Comparison of ENCODE assay signal across 8 cellular contexts in the genomic region with DNA sequence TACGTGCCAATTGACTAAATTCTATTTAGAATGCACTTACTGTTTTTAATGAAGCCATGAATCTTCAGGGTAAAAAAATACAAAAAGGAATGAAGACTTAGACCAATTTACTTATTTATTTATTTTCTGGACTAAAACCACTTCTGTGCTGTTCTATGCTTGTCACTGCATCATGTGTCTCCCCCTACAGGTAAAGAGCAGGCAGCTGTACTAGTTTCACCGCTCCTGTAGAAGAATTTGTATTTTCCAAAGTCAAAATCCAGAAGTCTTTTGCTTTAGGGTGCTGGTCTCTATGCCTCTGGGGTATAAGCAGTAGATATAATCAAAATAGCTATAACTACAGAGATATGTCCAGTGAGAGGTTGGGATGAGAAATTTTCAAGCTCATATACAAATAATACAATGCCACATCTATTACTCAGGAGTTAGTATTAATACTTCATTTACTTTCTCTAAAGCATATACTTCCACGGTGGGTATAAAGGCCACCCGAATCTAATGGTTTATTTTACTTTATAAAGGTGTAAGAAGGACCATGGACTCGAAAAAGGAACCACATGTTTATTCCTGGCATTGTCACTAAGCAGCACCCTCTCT.
A peak's percentile ranks its signal among the peaks of the same experiment; 100 is the strongest.
DNase-seq lines count a peak whose midpoint lies in the region; ATAC-seq and TF ChIP-seq lines count a peak whose summit lies in the region.

No MANE protein-coding gene starts in this region.

- ATAC-seq in HG02938 (IDR thresholded peaks at IDR 0.05; ENCODE audit: unreplicated experiment) (peak; percentile 50), heart left ventricle (peak; percentile 71 to 86 (median 78)), sciatic nerve (peak; percentile 86), GM21576 (IDR thresholded peaks at IDR 0.05; ENCODE audit: unreplicated experiment) (no peak)

- H3K4me3 Mint-ChIP-seq in activated naive CD8-positive, alpha-beta T cell treated with anti-CD3 and anti-CD28 coated beads for 36 hours = no peak overlapping the region

- H3K4me3 ChIP-seq in heart left ventricle = no peak overlapping the region

- peaks cover 0 to 9% (median 0%) of the 10 kb centered on the region in 9 donors for H3K36me3 ChIP-seq in heart left ventricle

- no peak overlapping the region for H3K27ac Mint-ChIP-seq in activated naive CD8-positive, alpha-beta T cell treated with anti-CD3 and anti-CD28 coated beads for 36 hours

- no peak overlapping the region for H3K27ac ChIP-seq in heart left ventricle

- H3K4me1 Mint-ChIP-seq in activated naive CD8-positive, alpha-beta T cell treated with anti-CD3 and anti-CD28 coated beads for 36 hours = peaks cover 14% of the 10 kb centered on the region

- no peaks in the 10 kb centered on the region for H3K9me3 Mint-ChIP-seq in activated naive CD8-positive, alpha-beta T cell treated with anti-CD3 and anti-CD28 coated beads for 36 hours

- TF ChIP-seq CTCF in heart left ventricle (IDR thresholded peaks at IDR 0.05) = peak; percentile 58 to 89 (median 82)

- WGBS in heart left ventricle, 4 donors = 47 to 58% (median 53%) methylated on average over 5 of the region's 5 CpGs

- peaks cover 0 to 12% (median 0%) of the 10 kb centered on the region in 12 donors for H3K4me1 ChIP-seq in heart left ventricle

- no peaks in the 10 kb centered on the region for H3K36me3 Mint-ChIP-seq in activated naive CD8-positive, alpha-beta T cell treated with anti-CD3 and anti-CD28 coated beads for 36 hours

- H3K9me3 ChIP-seq in heart left ventricle = no peaks in the 10 kb centered on the region

- no peak for TF ChIP-seq POLR2A in heart left ventricle (IDR thresholded peaks at IDR 0.05)

- no peaks in the 10 kb centered on the region for H3K27me3 Mint-ChIP-seq in activated naive CD8-positive, alpha-beta T cell treated with anti-CD3 and anti-CD28 coated beads for 36 hours

- DNase-seq in 8988T (peak; percentile 18), EH (ENCODE audit: low read depth) (peak; percentile 78), NCI-H748 (lab: John Stamatoyannopoulos, UW; ENCODE audit: unreplicated experiment) (peak; percentile 54), heart left ventricle (peak in 1 of 5 donors; percentile 20), sciatic nerve (ENCODE audit: low spot score) (no peak)
- DNase-seq in activated naive CD8-positive, alpha-beta T cell treated with anti-CD3 and anti-CD28 coated beads for 36 hours = peak; percentile 8

- intact Hi-C loops in heart left ventricle (cut with DNase I) = loop anchor here in 8 of 10 donors (1.0 to 10.0 kb wide), 9 partner anchors 47 to 287 kb away; no protein-coding TSS in a partner anchor
- intact Hi-C loops in sciatic nerve (cut with DNase I) = loop anchor here (10.0 kb wide), 1 partner anchor 280 kb away; no protein-coding TSS in a partner anchor

- no peaks in the 10 kb centered on the region for H3K27me3 ChIP-seq in heart left ventricle
